8 cellular contexts compared by ENCODE assay signal in the genomic region with DNA sequence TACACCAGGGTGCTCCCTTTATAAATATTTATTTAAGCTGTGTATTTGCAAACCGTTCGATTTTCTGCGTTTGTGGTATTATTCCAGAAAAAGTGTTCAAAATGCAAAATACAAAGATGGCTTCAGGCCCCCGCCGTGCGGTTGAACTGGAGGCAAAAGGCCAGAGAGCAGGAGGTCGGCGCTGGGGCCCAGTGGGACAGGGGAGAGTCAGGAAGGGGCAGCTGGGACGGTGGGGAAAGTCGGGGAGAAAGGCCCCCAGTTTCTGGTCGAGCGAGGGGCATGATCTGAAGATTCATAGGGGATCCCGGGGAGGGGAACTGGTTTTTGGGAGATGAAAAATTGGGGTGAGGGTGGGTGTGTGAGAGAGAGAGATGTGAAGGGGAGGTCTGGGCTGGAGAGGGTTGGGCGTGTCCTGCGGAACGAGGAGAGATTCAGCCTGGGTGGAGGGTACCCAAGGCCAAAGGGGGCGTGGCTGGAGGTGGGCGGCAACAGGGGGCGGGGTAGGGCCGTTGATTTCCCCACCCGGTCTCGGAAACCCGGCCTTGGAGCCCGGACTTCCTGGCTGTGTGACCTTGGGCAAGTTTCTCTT. TPM values are rescaled to one million over a fixed set of nuclear protein-coding genes. Genes with fewer than 3 reads are reported as not detected.
A peak's percentile ranks its signal among the peaks of the same experiment; 100 is the strongest.
DNase-seq lines count a peak whose midpoint lies in the region; ATAC-seq and TF ChIP-seq lines count a peak whose summit lies in the region.

No MANE protein-coding gene starts in this region.

- H3K4me1 ChIP-seq in esophagus squamous epithelium (peaks cover 15 to 28% (median 16%) of the 10 kb centered on the region in 3 donors), upper lobe of left lung (peaks cover 22 to 27% (median 24%) of the 10 kb centered on the region in 4 donors)

- peaks cover 21% of the 10 kb centered on the region for H3K4me1 Mint-ChIP-seq in activated CD4-positive, alpha-beta memory T cell treated with anti-CD3 and anti-CD28 coated beads for 36 hours (ENCODE audit: low read depth)

- no peaks in the 10 kb centered on the region for H3K36me3 Mint-ChIP-seq in activated CD4-positive, alpha-beta memory T cell treated with anti-CD3 and anti-CD28 coated beads for 36 hours

- peak; percentile 54 for DNase-seq in activated CD4-positive, CD25-positive, alpha-beta regulatory T cell treated with anti-CD3 and anti-CD28 coated beads, Interleukin-2, amount 50 U/mL, for 72 hours
- DNase-seq in activated CD4-positive, CD25-positive, alpha-beta regulatory T cell (lab: John Stamatoyannopoulos, UW) = no peak
- DNase-seq in NCI-H2196 (lab: John Stamatoyannopoulos, UW; ENCODE audit: unreplicated experiment) (peak; percentile 63), esophagus squamous epithelium (lab: John Stamatoyannopoulos, UW) (no peak), myocyte (ENCODE audit: low read depth) (peak; percentile 83), upper lobe of left lung (peak; percentile 80 to 93)
- DNase-seq in activated CD4-positive, alpha-beta memory T cell treated with anti-CD3 and anti-CD28 coated beads for 36 hours = peak; percentile 59

- CTCF ChIA-PET in activated CD4-positive, alpha-beta memory T cell treated with anti-CD3 and anti-CD28 coated beads for 36 hours (lab: Charles Lee) = no interaction called here

- H3K9me3 ChIP-seq in esophagus squamous epithelium (no peaks in the 10 kb centered on the region), upper lobe of left lung (no peaks in the 10 kb centered on the region)

- H3K27me3 Mint-ChIP-seq in activated CD4-positive, alpha-beta memory T cell treated with anti-CD3 and anti-CD28 coated beads for 36 hours = peaks cover 2% of the 10 kb centered on the region

- peak; percentile 61 to 85 for ATAC-seq in upper lobe of left lung (ENCODE audit: low FRiP score in 2 of 2)
- no peak for ATAC-seq in HG03457 (IDR thresholded peaks at IDR 0.05; ENCODE audit: unreplicated experiment)

- peak overlapping the region; percentile 13 for H3K27ac Mint-ChIP-seq in activated CD4-positive, alpha-beta memory T cell treated with anti-CD3 and anti-CD28 coated beads for 36 hours

- intact Hi-C loops in activated CD4-positive, alpha-beta memory T cell treated with anti-CD3 and anti-CD28 coated beads for 36 hours (cut with micrococcal nuclease) = loop anchor here (1.0 to 2.0 kb wide), 3 partner anchors 16 to 201 kb away; a partner anchor contains a TSS
- intact Hi-C loops in esophagus squamous epithelium (cut with DNase I) = no loop called here

- peak overlapping the region; percentile 91 for H3K4me3 Mint-ChIP-seq in activated CD4-positive, alpha-beta memory T cell treated with anti-CD3 and anti-CD28 coated beads for 36 hours

- TF ChIP-seq EP300 in upper lobe of left lung (IDR thresholded peaks at IDR 0.05) = no peak

- H3K36me3 ChIP-seq in esophagus squamous epithelium = peaks cover 0 to 10% (median 0%) of the 10 kb centered on the region in 3 donors
- peaks cover 0 to 7% (median 0%) of the 10 kb centered on the region in 4 donors for H3K36me3 ChIP-seq in upper lobe of left lung

- POLR2A ChIA-PET in activated CD4-positive, alpha-beta memory T cell treated with anti-CD3 and anti-CD28 coated beads for 36 hours (lab: Charles Lee) = interaction anchor here (1.2 kb wide), 1 partner anchor 17 kb away, joined by 3 read pairs; no protein-coding TSS in a partner anchor

- peak overlapping the region; percentile 77 to 97 (median 95) for H3K27ac ChIP-seq in esophagus squamous epithelium
- peak overlapping the region; percentile 82 to 91 (median 88) for H3K27ac ChIP-seq in upper lobe of left lung

- 14 to 25% methylated on average over 17 to 20 of the region's 24 CpGs for WGBS in esophagus squamous epithelium, 2 donors
- WGBS in upper lobe of left lung, 2 donors = 15 to 25% methylated on average over 22 to 24 of the region's 24 CpGs

- TF ChIP-seq POLR2A in esophagus squamous epithelium (IDR thresholded peaks at IDR 0.05) (no peak), upper lobe of left lung (IDR thresholded peaks at IDR 0.05) (no peak)

- H3K27me3 ChIP-seq in esophagus squamous epithelium (no peaks in the 10 kb centered on the region), upper lobe of left lung (no peaks in the 10 kb centered on the region)

- H3K4me3 ChIP-seq in esophagus squamous epithelium (peak overlapping the region; percentile 48 to 97 (median 80)), upper lobe of left lung (peak overlapping the region; percentile 78 to 100 (median 84))

- TF ChIP-seq CTCF in esophagus squamous epithelium (IDR thresholded peaks at IDR 0.05) = no peak
- TF ChIP-seq CTCF in upper lobe of left lung (IDR thresholded peaks at IDR 0.05) = no peak

- no peaks in the 10 kb centered on the region for H3K9me3 Mint-ChIP-seq in activated CD4-positive, alpha-beta memory T cell treated with anti-CD3 and anti-CD28 coated beads for 36 hours

RNA-seq across cellular contexts. Expression of a gene that starts 0.7 kb away (rescaled TPM):
- total RNA-seq in activated CD4-positive, alpha-beta memory T cell treated with anti-CD3 and anti-CD28 coated beads for 36 hours = 10 to 100 TPM; 24.6 to 24.7 TPM
- 10 to 100 TPM; 60.5 to 98.1 (median 78.7) TPM for total RNA-seq in esophagus squamous epithelium
- total RNA-seq in myocyte = 152 and 196 TPM in 2 replicates
- polyA plus RNA-seq in myocyte (2012) = 131 TPM
- total RNA-seq in upper lobe of left lung = 10 to 100 TPM in 5 of 6 donors, 1 to 10 TPM in 1; 4.2 to 44.8 (median 36.7) TPM

RNA-seq across cellular contexts. Expression of a gene that starts 3.8 kb away (rescaled TPM):
- not detected for total RNA-seq in activated CD4-positive, alpha-beta memory T cell treated with anti-CD3 and anti-CD28 coated beads for 36 hours
- not detected for total RNA-seq in esophagus squamous epithelium
- total RNA-seq in myocyte = not detected in 2 replicates
- polyA plus RNA-seq in myocyte (2012) = 0.13 TPM
- total RNA-seq in upper lobe of left lung = not detected

RNA-seq across cellular contexts. Expression of a gene that starts 15.7 kb away (rescaled TPM):
- total RNA-seq in activated CD4-positive, alpha-beta memory T cell treated with anti-CD3 and anti-CD28 coated beads for 36 hours = 1 to 10 TPM; 5.8 to 6.9 TPM
- total RNA-seq in esophagus squamous epithelium = 10 to 100 TPM in 1 of 4 donors, 1 to 10 TPM in 3; 4.4 to 22.0 (median 6.8) TPM
- total RNA-seq in myocyte = 7.1 and 12.3 TPM in 2 replicates
- 7.1 TPM for polyA plus RNA-seq in myocyte (2012)
- total RNA-seq in upper lobe of left lung = 10 to 100 TPM in 5 of 6 donors, 1 to 10 TPM in 1; 9.9 to 32.1 (median 12.4) TPM

RNA-seq across cellular contexts. Expression of a gene that starts 17.7 kb away (rescaled TPM):
- total RNA-seq in activated CD4-positive, alpha-beta memory T cell treated with anti-CD3 and anti-CD28 coated beads for 36 hours = not detected
- not detected for total RNA-seq in esophagus squamous epithelium
- total RNA-seq in myocyte = not detected in 2 replicates
- 0.05 TPM for polyA plus RNA-seq in myocyte (2012)
- total RNA-seq in upper lobe of left lung = not detected

RNA-seq across cellular contexts. Expression of a gene that starts 24.2 kb away (rescaled TPM):
- 10 to 100 TPM in 1 of 2 experiments, 1 to 10 TPM in 1; 8.5 to 12.9 TPM for total RNA-seq in activated CD4-positive, alpha-beta memory T cell treated with anti-CD3 and anti-CD28 coated beads for 36 hours
- total RNA-seq in esophagus squamous epithelium (1 to 10 TPM; 1.3 to 4.3 (median 2.9) TPM), myocyte (24.7 and 26.4 TPM in 2 replicates), upper lobe of left lung (10 to 100 TPM; 13.1 to 19.2 (median 16.3) TPM)
- polyA plus RNA-seq in myocyte (2012) = 62.1 TPM

Comparison
In these comparisons a context has a peak if more than half of its experiments do, and no peak if none do; other contexts are left out.
1. DNase-seq: peak in activated CD4-positive, CD25-positive, alpha-beta regulatory T cell treated with anti-CD3 and anti-CD28 coated beads, Interleukin-2, amount 50 U/mL, for 72 hours (single experiment), NCI-H2196 (single experiment), activated CD4-positive, alpha-beta memory T cell treated with anti-CD3 and anti-CD28 coated beads for 36 hours (single experiment), myocyte (single experiment) and upper lobe of left lung (2 of 2); none in activated CD4-positive, CD25-positive, alpha-beta regulatory T cell (0 of 4) and esophagus squamous epithelium (single experiment).